ENCODE assay signal across 9 cellular contexts in the genomic region with DNA sequence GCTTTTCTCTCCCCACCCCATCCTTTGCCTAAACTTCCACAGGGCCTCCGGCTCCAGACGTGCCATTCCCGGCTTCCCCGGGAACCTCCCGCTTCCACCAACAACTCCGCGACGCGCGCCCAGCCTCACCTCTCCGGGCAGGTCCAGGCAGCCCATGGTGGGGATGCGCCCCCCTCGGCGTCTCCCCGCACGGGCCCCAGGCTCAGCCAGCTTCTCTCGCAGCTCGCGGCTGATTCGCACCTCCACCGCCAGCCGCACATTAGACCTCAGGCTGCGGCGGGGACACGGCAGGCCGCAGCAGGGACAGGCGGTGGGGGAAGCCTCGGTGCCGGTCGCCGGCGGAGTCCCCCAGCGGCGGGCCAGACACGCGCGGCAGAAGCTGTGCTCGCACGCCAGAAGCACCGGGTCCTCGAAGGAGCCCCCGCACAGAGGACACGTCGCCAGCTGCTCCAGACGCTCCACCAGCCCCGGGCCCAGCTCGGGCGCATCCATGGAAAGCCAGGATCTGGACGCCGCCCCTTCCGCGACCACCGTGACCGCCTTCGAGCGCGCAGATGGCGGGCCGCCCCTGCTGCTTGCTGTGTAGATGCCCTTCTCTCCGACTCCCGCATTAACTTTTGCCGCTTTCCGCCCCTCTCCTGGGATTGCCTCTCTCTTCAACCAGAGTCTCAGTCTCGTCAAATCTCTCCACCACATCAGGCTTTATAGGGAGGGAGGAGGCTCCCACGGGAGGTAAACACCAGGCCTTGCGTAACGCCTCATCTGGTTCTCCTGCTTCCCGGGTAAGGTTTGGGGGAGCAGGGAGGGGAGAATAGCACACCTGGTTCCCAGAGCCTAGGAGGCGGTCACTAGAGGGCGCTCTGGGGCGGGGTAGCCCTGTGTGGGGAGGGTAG. TPM values are rescaled to one million over a fixed set of nuclear protein-coding genes. Genes with fewer than 3 reads are reported as not detected.
A peak's percentile ranks its signal among the peaks of the same experiment; 100 is the strongest.
DNase-seq lines count a peak whose midpoint lies in the region; ATAC-seq and TF ChIP-seq lines count a peak whose summit lies in the region.
"Had no signal": no experiment of that assay in that cellular context is flagged by ENCODE, and none has a peak within 500 bp of the region (broad histone marks: within the 10 kb centered on the region; RNA-seq: fewer than 3 reads in every experiment).

A gene with protein sequence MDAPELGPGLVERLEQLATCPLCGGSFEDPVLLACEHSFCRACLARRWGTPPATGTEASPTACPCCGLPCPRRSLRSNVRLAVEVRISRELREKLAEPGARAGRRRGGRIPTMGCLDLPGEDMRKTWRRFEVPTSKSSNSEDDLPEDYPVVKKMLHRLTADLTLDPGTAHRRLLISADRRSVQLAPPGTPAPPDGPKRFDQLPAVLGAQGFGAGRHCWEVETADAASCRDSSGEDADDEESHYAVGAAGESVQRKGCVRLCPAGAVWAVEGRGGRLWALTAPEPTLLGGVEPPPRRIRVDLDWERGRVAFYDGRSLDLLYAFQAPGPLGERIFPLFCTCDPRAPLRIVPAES (minus strand): TSS at position 676 of the 893 bp plus-strand sequence. CDS start 184 bp downstream, at position 492.

- H2AFZ ChIP-seq in OCI-LY1 (ENCODE audit: low read length): no peak within 1 kb of the TSS

- H3K27ac ChIP-seq in OCI-LY1 (ENCODE audit: low read depth, low read length, poor library complexity, severe bottlenecking) (no peak within 1 kb of the TSS), ectodermal cell (ENCODE audit: insufficient read depth, low read depth, low read length, poor library complexity, severe bottlenecking) (no peak within 1 kb of the TSS), tibial nerve (no peak within 1 kb of the TSS), uterus (no peak within 1 kb of the TSS)
- H3K27ac ChIP-seq: SJSA1 had no signal

- H3K27me3 ChIP-seq in OCI-LY1 (ENCODE audit: insufficient read depth, low read length) (no peaks in the 10 kb centered on the region; the same call in 1 of the 2 replicates), ectodermal cell (ENCODE audit: control insufficient read depth, insufficient read depth, low read length, poor library complexity, severe bottlenecking) (peaks cover 100% of the 10 kb centered on the region), tibial nerve (peaks cover 0 to 81% of the 10 kb centered on the region in 2 donors), uterus (peaks cover 12 to 20% of the 10 kb centered on the region in 2 donors)

- H3K9me3 ChIP-seq in OCI-LY1 (ENCODE audit: low read length) (no peaks in the 10 kb centered on the region), ectodermal cell (ENCODE audit: control insufficient read depth, low read length) (no peaks in the 10 kb centered on the region), tibial nerve (no peaks in the 10 kb centered on the region), uterus (no peaks in the 10 kb centered on the region)
- H3K9me3 ChIP-seq: SJSA1 had no signal

- H3K27me3 Mint-ChIP-seq in nephron progenitor cell (ENCODE audit: low read depth, poor library complexity): peaks cover 100% of the 10 kb centered on the region

- H3K79me2 ChIP-seq in OCI-LY1 (ENCODE audit: insufficient read depth, low read length): no peaks in the 10 kb centered on the region

- no peak within 1 kb of the TSS for H3K4me2 ChIP-seq in OCI-LY1 (ENCODE audit: low read length)

- no peaks in the 10 kb centered on the region for H4K20me1 ChIP-seq in OCI-LY1 (ENCODE audit: insufficient read depth, low read length)

- H3K4me3 ChIP-seq in GM12864 (ENCODE audit: low read depth, low read length) (no peak within 1 kb of the TSS), OCI-LY1 (ENCODE audit: low read depth, low read length, poor library complexity, severe bottlenecking) (no peak within 1 kb of the TSS), ectodermal cell (ENCODE audit: insufficient read depth, low read depth, low read length) (peak within 1 kb of the TSS; percentile 36), tibial nerve (peak within 1 kb of the TSS in 1 of 4 donors; percentile 19), uterus (peak within 1 kb of the TSS in 1 of 2 donors; percentile 7)
- H3K4me3 ChIP-seq: SJSA1 had no signal

- intact Hi-C loops in uterus (cut with DNase I; ENCODE audit: low total_unique reads): no loop called here

- H3K9me3 Mint-ChIP-seq in nephron progenitor cell: peaks cover 13% of the 10 kb centered on the region

- no peaks in the 10 kb centered on the region for H3F3A ChIP-seq in OCI-LY1 (ENCODE audit: insufficient read depth, low read length)

- no peak within 1 kb of the TSS for H3K9ac ChIP-seq in OCI-LY1 (ENCODE audit: low read length)

- H3K4me1 ChIP-seq in OCI-LY1 (ENCODE audit: insufficient read depth, low read length, severe bottlenecking): no peaks in the 10 kb centered on the region
- peaks cover 20% of the 10 kb centered on the region for H3K4me1 ChIP-seq in ectodermal cell (ENCODE audit: control insufficient read depth, insufficient read depth, low read length)
- peaks cover 0 to 32% (median 14%) of the 10 kb centered on the region in 4 donors for H3K4me1 ChIP-seq in tibial nerve
- peaks cover 0 to 20% of the 10 kb centered on the region in 2 donors for H3K4me1 ChIP-seq in uterus

- H3K4me3 Mint-ChIP-seq in nephron progenitor cell: peak within 1 kb of the TSS; percentile 78

- no peak for ATAC-seq in GM19395 (IDR thresholded peaks at IDR 0.05; ENCODE audit: unreplicated experiment)

- H3K36me3 ChIP-seq in OCI-LY1 (ENCODE audit: insufficient read depth, low read length) (no peaks in the 10 kb centered on the region), ectodermal cell (ENCODE audit: control insufficient read depth, insufficient read depth, low read length) (no peaks in the 10 kb centered on the region), tibial nerve (peaks cover 0 to 10% (median 0%) of the 10 kb centered on the region in 3 donors), uterus (no peaks in the 10 kb centered on the region)
- H3K36me3 ChIP-seq: SJSA1 had no signal

- TF ChIP-seq EP300 in tibial nerve (IDR thresholded peaks at IDR 0.05): no peak

- H3K4me1 Mint-ChIP-seq in nephron progenitor cell: peaks cover 25% of the 10 kb centered on the region

- no peak for DNase-seq in GM12864 (ENCODE audit: low read depth)
- DNase-seq in nephron progenitor cell: peak; percentile 50
- DNase-seq in GDM1 (lab: John Stamatoyannopoulos, UW): no peak
- DNase-seq in tibial nerve (ENCODE audit: low spot score in 2 of 2): no peak
- no peak for DNase-seq in uterus

- WGBS in ectodermal cell, 2 experiments: 2% methylated on average over 71 of the region's 71 CpGs
- WGBS in tibial nerve, 2 donors: 3 to 9% methylated on average over 41 to 45 of the region's 71 CpGs

- no peak for TF ChIP-seq POLR2A in tibial nerve (IDR thresholded peaks at IDR 0.05)
- TF ChIP-seq POLR2A in uterus (IDR thresholded peaks at IDR 0.05): peak in 1 of 2 donors; percentile 21

- peaks cover 12% of the 10 kb centered on the region for H3K36me3 Mint-ChIP-seq in nephron progenitor cell (ENCODE audit: low read depth)

- TF ChIP-seq CTCF in GM12864 (IDR thresholded peaks at IDR 0.05; ENCODE audit: low read depth, low read length, missing control alignments) (peak; percentile 50), OCI-LY1 (IDR thresholded peaks at IDR 0.05; ENCODE audit: low read length) (peak; percentile 51; the same call in 1 of the 2 replicates), nephron progenitor cell (IDR thresholded peaks at IDR 0.05) (peak; percentile 24), tibial nerve (IDR thresholded peaks at IDR 0.05) (peak in 2 of 5 experiments; percentile 17 to 30), uterus (IDR thresholded peaks at IDR 0.05) (no peak)

- no peak within 1 kb of the TSS for H3K27ac Mint-ChIP-seq in nephron progenitor cell

- H3K9me2 ChIP-seq in OCI-LY1 (ENCODE audit: low read depth, low read length): no peaks in the 10 kb centered on the region

RNA-seq across cellular contexts. Expression of the gene that starts here (rescaled TPM):
- not detected for polyA plus RNA-seq in ectodermal cell (2013, experiment 1 of 4)
- polyA plus RNA-seq in ectodermal cell (2013, experiment 2 of 4): not detected
- polyA plus RNA-seq in ectodermal cell (2013, experiment 3 of 4): 0.11 TPM
- polyA plus RNA-seq in ectodermal cell (2013, experiment 4 of 4): 0.12 TPM
- total RNA-seq in tibial nerve (under 1 TPM in 1 of 4 donors, not detected in 3; 0.42 TPM), uterus (under 1 TPM in 2 of 4 donors, not detected in 2; 0.21 to 0.83 TPM)
- total RNA-seq: SJSA1 had no signal

Comparison
In these comparisons a context has a peak if more than half of its experiments do, and no peak if none do; other contexts are left out.
1. CTCF ChIP-seq: peak in GM12864 (single experiment), OCI-LY1 (single experiment) and nephron progenitor cell (single experiment); none in uterus (0 of 4).